ENCODE assay signal across 10 cellular contexts in genomic region chr1:165645654-165646366, GRCh38. TPM values are rescaled to one million over a fixed set of nuclear protein-coding genes. Genes with fewer than 3 reads are reported as not detected.
DNase-seq lines count a peak whose midpoint lies in the region; ATAC-seq, FAIRE-seq and TF ChIP-seq lines count a peak whose summit lies in the region.
"Had no signal": no experiment of that assay in that cellular context is flagged by ENCODE, and none has a peak within 500 bp of the region (broad histone marks: within the 10 kb centered on the region; RNA-seq: fewer than 3 reads in every experiment).

No MANE protein-coding gene starts in this region.

- CTCF ChIA-PET in T-cell (lab: Charles Lee): interaction anchor here (0.5 to 0.7 kb wide), 3 partner anchors 102 to 296 kb away, joined by 3 to 5 read pairs (median 3); no protein-coding TSS in a partner anchor

- FAIRE-seq in kidney (lab: Jason Lieb, UNC): peak; percentile 72
- FAIRE-seq: HTR-8/SVneo had no signal

- ATAC-seq in GM21447 (IDR thresholded peaks at IDR 0.05; ENCODE audit: unreplicated experiment) (peak; percentile 42), T-cell (replicated peaks in 1 of 4) (peak; percentile 61 to 75 (median 69)), HG03280 (IDR thresholded peaks at IDR 0.05; ENCODE audit: unreplicated experiment) (no peak)

- peaks cover 11% of the 10 kb centered on the region for H3K36me3 Mint-ChIP-seq in T-cell

- peak overlapping the region in 1 of 2 donors; percentile 1 for H3K27ac Mint-ChIP-seq in T-cell

- POLR2A ChIA-PET in T-cell (lab: Charles Lee): interaction anchor here in 1 of 2 donors (0.6 kb wide), 1 partner anchor 70 kb away, joined by 3 read pairs; no protein-coding TSS in a partner anchor

- H3K4me3 Mint-ChIP-seq in T-cell: no peak overlapping the region

- H3K9me3 Mint-ChIP-seq in T-cell: no peaks in the 10 kb centered on the region

- no peaks in the 10 kb centered on the region for H3K27me3 Mint-ChIP-seq in T-cell

- peaks cover 37 to 43% of the 10 kb centered on the region in 2 donors for H3K4me1 ChIP-seq in kidney (ENCODE audit: control insufficient read depth in 1 of 2, insufficient read depth in 1 of 2, low read depth in 1 of 2, low read length in 2 of 2)
- H3K4me1 ChIP-seq: SJSA1 had no signal

- peaks cover 0 to 3% of the 10 kb centered on the region in 2 donors for H3K36me3 ChIP-seq in kidney (ENCODE audit: control insufficient read depth in 1 of 2, insufficient read depth in 2 of 2, low read length in 2 of 2)

- H3K4me1 Mint-ChIP-seq in T-cell: peaks cover 23 to 42% (median 32%) of the 10 kb centered on the region in 3 donors

- H3K27ac ChIP-seq in kidney (ENCODE audit: low read depth in 2 of 2, low read length in 2 of 2): peak overlapping the region; percentile 63 to 83
- H3K27ac ChIP-seq: SJSA1 had no signal

- no peak for TF ChIP-seq CTCF in kidney (IDR thresholded peaks at IDR 0.05; ENCODE audit: borderline replicate concordance, extremely low read depth, insufficient read depth)

- H3K9me3 ChIP-seq in kidney (ENCODE audit: control insufficient read depth in 1 of 2, low read length in 2 of 2): no peaks in the 10 kb centered on the region
- H3K9me3 ChIP-seq: SJSA1 had no signal

- no peak overlapping the region for H3K9ac ChIP-seq in kidney (ENCODE audit: low read length in 2 of 2)

- DNase-seq in T-cell: peak in 6 of 34 experiments; percentile 5 to 12 (median 8)
- DNase-seq in kidney: peak; percentile 87
- no peak for DNase-seq in anterior cingulate cortex (lab: John Stamatoyannopoulos, UW)
- DNase-seq in amygdala (lab: John Stamatoyannopoulos, UW): no peak
- no peak for DNase-seq in MV-4-11 (lab: John Stamatoyannopoulos, UW)

- H3K4me3 ChIP-seq in GM08714 (ENCODE audit: low read length) (peak overlapping the region; percentile 4; the same call in 1 of the 2 replicates), kidney (ENCODE audit: low read length in 2 of 2) (peak overlapping the region in 1 of 2 donors; percentile 38)
- H3K4me3 ChIP-seq: SJSA1 had no signal

- intact Hi-C loops in kidney (cut with DNase I): no loop called here

RNA-seq across cellular contexts. Expression of gene MGST3, which starts 14.8 kb away (rescaled TPM):
- total RNA-seq in T-cell: 10 to 100 TPM; 33.1 to 66.7 (median 40.4) TPM
- 296 TPM for total RNA-seq in kidney
- polyA plus RNA-seq in kidney (ENCODE audit: insufficient read depth, low read depth, low replicate concordance): 545 TPM

RNA-seq across cellular contexts. Expression of gene ALDH9A1, which starts 52.6 kb away (rescaled TPM):
- total RNA-seq in T-cell: 10 to 100 TPM; 30.8 to 38.5 (median 34.7) TPM
- total RNA-seq in kidney: 70.7 TPM
- polyA plus RNA-seq in kidney (ENCODE audit: insufficient read depth, low read depth, low replicate concordance): 77.2 TPM
